Comparison of ENCODE assay signal across 13 cellular contexts in the genomic region with DNA sequence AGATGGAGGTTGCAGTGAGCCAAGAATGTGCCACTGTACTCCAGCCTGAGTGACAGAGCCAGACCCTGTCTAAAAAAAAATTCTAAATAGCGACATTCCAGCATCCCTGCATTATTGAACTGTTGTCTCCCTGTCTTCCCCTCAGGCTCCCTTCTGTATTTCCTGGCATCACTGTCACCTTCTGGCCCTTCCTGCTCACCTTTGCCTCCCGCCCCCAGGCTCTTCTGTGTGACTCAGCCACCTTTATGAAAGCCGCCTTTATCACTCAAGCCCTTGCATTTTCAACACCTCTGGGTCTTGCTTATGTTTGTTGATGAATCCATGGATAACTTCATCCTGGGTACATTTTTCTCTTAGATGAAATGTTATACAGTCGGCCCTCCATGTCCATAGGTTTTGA. TPM values are rescaled to one million over a fixed set of nuclear protein-coding genes. Genes with fewer than 3 reads are reported as not detected.
DNase-seq lines count a peak whose midpoint lies in the region; ATAC-seq and TF ChIP-seq lines count a peak whose summit lies in the region.
"Had no signal": no experiment of that assay in that cellular context is flagged by ENCODE, and none has a peak within 500 bp of the region (broad histone marks: within the 10 kb centered on the region; RNA-seq: fewer than 3 reads in every experiment).

No MANE protein-coding gene starts in this region.

- H3K4me3 ChIP-seq in mammary epithelial cell (replicated peaks in 1 of 3; ENCODE audit: insufficient read depth in 1 of 3, low read depth in 2 of 3, low read length in 3 of 3): no peak overlapping the region

- peaks cover 14% of the 10 kb centered on the region for H3K36me3 Mint-ChIP-seq in stimulated activated effector memory CD8-positive, alpha-beta T cell treated with anti-CD3 and anti-CD28 coated beads, Interleukin-12 subunit alpha, Interleukin-12 subunit beta, amount 100 ng/mL, for 72 hours

- H4K20me1 ChIP-seq in mammary epithelial cell (ENCODE audit: insufficient read depth, low read length): no peaks in the 10 kb centered on the region

- DNase-seq in cardiac septum (ENCODE audit: low spot score) (peak; percentile 10), left cardiac atrium (no peak), SW480 (ENCODE audit: low spot score) (peak; percentile 64), mammary epithelial cell (peak; percentile 78), NCI-H1092 treated with DMSO at 0.1 percent for 48 hours (lab: John Stamatoyannopoulos, UW) (no peak), NCI-H187 (lab: John Stamatoyannopoulos, UW) (no peak)
- DNase-seq in stimulated activated effector memory CD8-positive, alpha-beta T cell treated with anti-CD3 and anti-CD28 coated beads, Interleukin-12 subunit alpha, Interleukin-12 subunit beta, amount 100 ng/mL, for 72 hours (ENCODE audit: low spot score in 2 of 2): no peak
- DNase-seq: activated effector memory CD4-positive, alpha-beta T cell treated with Interleukin-2 at 50 U/mL for 16 hours; effector CD4-positive, alpha-beta T cell; Kasumi-1; NCI-H146 had no signal

- dilution Hi-C loops in mammary epithelial cell (cut with HindIII; ENCODE audit: low sequenced_read_pairs): no loop called here

- H3K27ac Mint-ChIP-seq in stimulated activated effector memory CD8-positive, alpha-beta T cell treated with anti-CD3 and anti-CD28 coated beads, Interleukin-12 subunit alpha, Interleukin-12 subunit beta, amount 100 ng/mL, for 72 hours: peak overlapping the region; percentile 24

- peak overlapping the region; percentile 58 for H3K27ac ChIP-seq in mammary epithelial cell (ENCODE audit: insufficient read depth, low read depth, low read length)
- H3K27ac ChIP-seq: neutrophil had no signal

- no peak for TF ChIP-seq CTCF in mammary epithelial cell (conservative IDR thresholded peaks at IDR 0.05 in 1 of 2, IDR thresholded peaks at IDR 0.05 in 1 of 2; ENCODE audit: extremely low read depth in 1 of 2, insufficient read depth in 1 of 2, low read depth in 1 of 2, low read length in 2 of 2)

- no peaks in the 10 kb centered on the region for H3K9me3 ChIP-seq in mammary epithelial cell (replicated peaks; ENCODE audit: insufficient read depth, low read length)
- H3K9me3 ChIP-seq: neutrophil had no signal

- intact Hi-C loops in cardiac septum (cut with DNase I): no loop called here
- intact Hi-C loops in left cardiac atrium (cut with DNase I): no loop called here
- intact Hi-C loops in mammary epithelial cell (cut with micrococcal nuclease): loop anchor here (2.0 kb wide), 1 partner anchor 22 kb away; the partner anchor contains the start of gene UBASH3B

- no peaks in the 10 kb centered on the region for H3K27me3 ChIP-seq in mammary epithelial cell (ENCODE audit: insufficient read depth, low read length)
- H3K27me3 ChIP-seq: neutrophil had no signal

- in situ Hi-C loops in mammary epithelial cell (cut with MboI; ENCODE audit: low sequenced_read_pairs in 2 of 2): no loop called here

- H3K4me2 ChIP-seq in mammary epithelial cell (ENCODE audit: insufficient read depth, low read depth, low read length): peak overlapping the region; percentile 28

- H3K4me1 Mint-ChIP-seq in stimulated activated effector memory CD8-positive, alpha-beta T cell treated with anti-CD3 and anti-CD28 coated beads, Interleukin-12 subunit alpha, Interleukin-12 subunit beta, amount 100 ng/mL, for 72 hours: peaks cover 31% of the 10 kb centered on the region

- no peaks in the 10 kb centered on the region for H3K36me3 ChIP-seq in mammary epithelial cell (ENCODE audit: insufficient read depth, low read length)
- H3K36me3 ChIP-seq: neutrophil had no signal

- CTCF ChIA-PET in mammary epithelial cell (lab: Charles Lee; ENCODE audit: low non-redundant PET): no interaction called here

- no peak overlapping the region for H2AFZ ChIP-seq in mammary epithelial cell (ENCODE audit: low read depth, low read length)

- 7% methylated on average over 4 of the region's 4 CpGs for WGBS in mammary epithelial cell (ENCODE audit: low coverage, missing lambda C conversion rate)

- no peak for ATAC-seq in left cardiac atrium
- no peak for ATAC-seq in stimulated activated effector memory CD8-positive, alpha-beta T cell treated with anti-CD3 and anti-CD28 coated beads, Interleukin-12 subunit alpha, Interleukin-12 subunit beta, amount 100 ng/mL, for 72 hours
- ATAC-seq in GM21526 (IDR thresholded peaks at IDR 0.05; ENCODE audit: low FRiP score, unreplicated experiment): no peak

- BruUV-seq in mammary epithelial cell (replicated peaks; lab: Mats Ljungman, UMichigan): no TSS peak

- no peaks in the 10 kb centered on the region for H3K9me3 Mint-ChIP-seq in stimulated activated effector memory CD8-positive, alpha-beta T cell treated with anti-CD3 and anti-CD28 coated beads, Interleukin-12 subunit alpha, Interleukin-12 subunit beta, amount 100 ng/mL, for 72 hours

- H3K79me2 ChIP-seq in mammary epithelial cell (ENCODE audit: insufficient read depth, low read length): peaks cover 94% of the 10 kb centered on the region

- H3K4me1 ChIP-seq in mammary epithelial cell (ENCODE audit: insufficient read depth, low read length): peaks cover 17% of the 10 kb centered on the region

- H3K9ac ChIP-seq in mammary epithelial cell (ENCODE audit: insufficient read depth, low read length): no peak overlapping the region

- no peak overlapping the region for H3K4me3 Mint-ChIP-seq in stimulated activated effector memory CD8-positive, alpha-beta T cell treated with anti-CD3 and anti-CD28 coated beads, Interleukin-12 subunit alpha, Interleukin-12 subunit beta, amount 100 ng/mL, for 72 hours

RNA-seq across cellular contexts. Expression of gene UBASH3B, which starts 21.1 kb away (rescaled TPM):
- total RNA-seq in cardiac septum (4.2 TPM), left cardiac atrium (1 to 10 TPM; 4.7 to 4.9 TPM), mammary epithelial cell (10 to 100 TPM; 50.7 to 70.3 TPM)
- 56.0 TPM for polyA plus RNA-seq in mammary epithelial cell
- polyA minus RNA-seq in mammary epithelial cell: 39.2 TPM

Comparison
In these comparisons a context has a peak if more than half of its experiments do, and no peak if none do; other contexts are left out.
1. DNase-seq: peak in cardiac septum (single experiment), SW480 (single experiment) and mammary epithelial cell (single experiment); none in left cardiac atrium (single experiment), stimulated activated effector memory CD8-positive, alpha-beta T cell treated with anti-CD3 and anti-CD28 coated beads, Interleukin-12 subunit alpha, Interleukin-12 subunit beta, amount 100 ng/mL, for 72 hours (0 of 2), NCI-H1092 treated with DMSO at 0.1 percent for 48 hours (single experiment) and NCI-H187 (0 of 2).